18 cellular contexts compared by ENCODE assay signal in the genomic region with DNA sequence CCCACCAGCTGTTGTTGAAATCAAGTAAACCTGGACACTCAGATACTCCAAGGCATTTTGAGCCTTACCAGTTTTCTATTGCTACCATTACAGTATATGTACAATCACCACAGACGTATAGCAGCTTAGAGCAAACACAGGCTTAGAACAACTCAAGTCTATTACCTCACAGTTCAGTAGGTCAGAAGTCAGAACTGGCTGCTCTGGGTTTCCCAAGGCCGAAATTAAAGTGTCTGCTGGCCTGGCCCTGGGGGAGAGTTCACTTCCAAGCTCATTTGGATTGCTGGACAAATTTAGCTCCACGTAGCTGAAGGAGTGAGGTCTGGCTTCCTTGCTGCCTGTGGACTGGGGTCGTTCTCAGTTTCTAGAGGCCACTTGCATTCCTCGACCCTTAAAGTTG.
DNase-seq lines count a peak whose midpoint lies in the region; ATAC-seq, FAIRE-seq and TF ChIP-seq lines count a peak whose summit lies in the region.
"Had no signal": no experiment of that assay in that cellular context is flagged by ENCODE, and none has a peak within 500 bp of the region (broad histone marks: within the 10 kb centered on the region; RNA-seq: fewer than 3 reads in every experiment).

No MANE protein-coding gene starts in this region.

- peaks cover 28% of the 10 kb centered on the region for H3K4me1 Mint-ChIP-seq in nephron
- H3K4me1 Mint-ChIP-seq: GM23338 had no signal

- ATAC-seq in left ventricle myocardium superior = peak; percentile 63
- peak; percentile 67 for ATAC-seq in aorta (ENCODE audit: low FRiP score)
- ATAC-seq: CD8-positive, alpha-beta T cell; GM23338 had no signal

- peak; percentile 7 for DNase-seq in choroid plexus epithelial cell (ENCODE audit: low read depth)
- DNase-seq in left ventricle myocardium superior = no peak
- DNase-seq in aorta = no peak
- no peak for DNase-seq in stimulated activated CD4-positive, alpha-beta T cell treated with anti-CD3 and anti-CD28 coated beads, Interleukin-4, amount 100 ng/mL, for 1 hour
- DNase-seq in urothelium cell line (ENCODE audit: low spot score) = no peak
- DNase-seq in putamen (ENCODE audit: low spot score) = no peak
- DNase-seq: CD8-positive, alpha-beta T cell; GF-D8; NCI-H1092; NCI-H2107; NCI-H226; NCI-H526; RPMI8226 had no signal

- H3K27me3 Mint-ChIP-seq in nephron (ENCODE audit: low read depth) = no peaks in the 10 kb centered on the region

- H3K4me3 Mint-ChIP-seq in nephron = no peak overlapping the region
- H3K4me3 Mint-ChIP-seq: CD8-positive, alpha-beta T cell; GM23338 had no signal

- TF ChIP-seq CTCF in choroid plexus epithelial cell (conservative IDR thresholded peaks at IDR 0.05; ENCODE audit: low read depth, low read length) (no peak), nephron (IDR thresholded peaks at IDR 0.05; ENCODE audit: unreplicated experiment in 3 of 3) (no peak)

- peaks cover 0 to 3% of the 10 kb centered on the region in 2 donors for H3K4me1 ChIP-seq in aorta (ENCODE audit: control insufficient read depth in 1 of 2, insufficient read depth in 2 of 2, low read length in 2 of 2)

- H3K27ac Mint-ChIP-seq in nephron = peak overlapping the region; percentile 1 to 63 (median 37)
- H3K27ac Mint-ChIP-seq: CD8-positive, alpha-beta T cell; GM23338 had no signal

- intact Hi-C loops in left ventricle myocardium superior (cut with micrococcal nuclease) (no loop called here), aorta (cut with DNase I) (no loop called here)

- H3K4me3 ChIP-seq in choroid plexus epithelial cell (ENCODE audit: low read depth, low read length) (no peak overlapping the region), aorta (ENCODE audit: low read length in 2 of 2) (no peak overlapping the region)
- H3K4me3 ChIP-seq: GM23338 had no signal

- H3K27me3 ChIP-seq in aorta (ENCODE audit: control insufficient read depth in 1 of 2, insufficient read depth in 2 of 2, low read length in 1 of 2) = no peaks in the 10 kb centered on the region

- H3K36me3 Mint-ChIP-seq in nephron (ENCODE audit: low read depth) = no peaks in the 10 kb centered on the region
- H3K36me3 Mint-ChIP-seq: CD8-positive, alpha-beta T cell had no signal

- no peaks in the 10 kb centered on the region for H3K9me3 ChIP-seq in aorta (ENCODE audit: control insufficient read depth, low read length)

- H3K27ac ChIP-seq in aorta (ENCODE audit: low read depth in 1 of 2, low read length in 2 of 2) = peak overlapping the region in 1 of 2 donors; percentile 51
- H3K27ac ChIP-seq: KMS-11 had no signal

- FAIRE-seq in urothelium cell line (lab: Jason Lieb, UNC) = no peak
- FAIRE-seq: D721Med, HTR-8/SVneo had no signal

- WGBS in aorta, 2 donors = 32% methylated on average over 5 of the region's 5 CpGs

- H3K36me3 ChIP-seq in aorta (ENCODE audit: control insufficient read depth in 1 of 2, insufficient read depth in 2 of 2, low read length in 1 of 2) = no peaks in the 10 kb centered on the region

- H3K9me3 Mint-ChIP-seq in nephron = peaks cover 3% of the 10 kb centered on the region
- H3K9me3 Mint-ChIP-seq: GM23338 had no signal
